ENCODE assay signal across 8 cellular contexts in genomic region chr6:167893416-167893815, GRCh38.
DNase-seq lines count a peak whose midpoint lies in the region; ATAC-seq and TF ChIP-seq lines count a peak whose summit lies in the region.

No MANE protein-coding gene starts in this region.

- peaks cover 56% of the 10 kb centered on the region for H3K36me3 ChIP-seq in SJSA1
- H3K36me3 ChIP-seq in kidney epithelial cell (ENCODE audit: control insufficient read depth, insufficient read depth, low read length), result no peaks in the 10 kb centered on the region
- H3K36me3 ChIP-seq in tibial nerve, result peaks cover 0 to 16% (median 6%) of the 10 kb centered on the region in 3 donors

- H3K4me1 ChIP-seq in SJSA1 (replicated peaks) (peaks cover 14% of the 10 kb centered on the region), tibial nerve (no peaks in the 10 kb centered on the region)

- H3K27me3 ChIP-seq in SJSA1 (replicated peaks) (no peaks in the 10 kb centered on the region), kidney epithelial cell (ENCODE audit: control insufficient read depth, insufficient read depth, low read length) (no peaks in the 10 kb centered on the region), tibial nerve (no peaks in the 10 kb centered on the region)

- DNase-seq in SJSA1 (ENCODE audit: low read depth in 1 of 2, low spot score in 2 of 2) (peak; percentile 37 to 55), kidney epithelial cell (ENCODE audit: low read depth) (peak; percentile 61), NCI-H1105 (lab: John Stamatoyannopoulos, UW) (no peak), NCI-H524 treated with DMSO at 0.1 percent for 48 hours (lab: John Stamatoyannopoulos, UW) (no peak), tibial nerve (ENCODE audit: low spot score in 2 of 2) (no peak), NCI-H2171 (lab: John Stamatoyannopoulos, UW) (no peak)

- ATAC-seq in GM19324 (IDR thresholded peaks at IDR 0.05; ENCODE audit: low FRiP score, unreplicated experiment), result peak; percentile 71
- peak; percentile 86 for ATAC-seq in HG02973 (IDR thresholded peaks at IDR 0.05; ENCODE audit: unreplicated experiment)

- H3K4me3 ChIP-seq in SJSA1 (no peak overlapping the region), kidney epithelial cell (ENCODE audit: low read depth, low read length) (no peak overlapping the region), tibial nerve (no peak overlapping the region)

- no peak overlapping the region for H3K27ac ChIP-seq in SJSA1
- H3K27ac ChIP-seq in tibial nerve, result no peak overlapping the region

- no peak for TF ChIP-seq POLR2A in tibial nerve (IDR thresholded peaks at IDR 0.05)

- WGBS in tibial nerve, 2 donors, result 88% methylated on average over 5 of the region's 5 CpGs

- H3K9me3 ChIP-seq in SJSA1 (replicated peaks) (no peaks in the 10 kb centered on the region), tibial nerve (no peaks in the 10 kb centered on the region)

- TF ChIP-seq CTCF in kidney epithelial cell (IDR thresholded peaks at IDR 0.05; ENCODE audit: insufficient read depth, low read length, poor library complexity, severe bottlenecking) (no peak), tibial nerve (IDR thresholded peaks at IDR 0.05) (no peak)

- no peak for TF ChIP-seq EP300 in tibial nerve (IDR thresholded peaks at IDR 0.05)

Comparison
In these comparisons a context has a peak if more than half of its experiments do, and no peak if none do; other contexts are left out.
1. DNase-seq: peak in SJSA1 (2 of 2) and kidney epithelial cell (single experiment); none in NCI-H1105 (single experiment), NCI-H524 treated with DMSO at 0.1 percent for 48 hours (single experiment), tibial nerve (0 of 2) and NCI-H2171 (single experiment).